ENCODE assay signal across 9 cellular contexts in the genomic region with DNA sequence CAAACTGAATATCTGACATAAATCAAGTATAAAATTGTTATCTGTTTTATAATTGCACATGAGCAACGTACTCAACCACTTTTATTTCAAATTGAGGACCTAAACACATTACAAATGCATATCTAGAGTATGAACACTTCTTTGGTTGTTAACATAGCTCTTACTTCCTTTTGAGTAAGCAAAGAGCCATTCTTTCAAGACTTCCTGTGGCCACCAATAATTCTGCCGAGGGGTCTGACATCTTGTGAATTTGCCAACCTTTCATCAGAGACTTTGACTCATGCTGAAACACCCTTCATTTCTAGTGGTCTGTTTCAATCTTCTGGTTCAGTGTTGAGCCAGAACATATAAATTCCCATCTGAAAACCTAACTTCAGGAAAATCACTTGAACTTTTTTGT. TPM values are rescaled to one million over a fixed set of nuclear protein-coding genes. Genes with fewer than 3 reads are reported as not detected.
DNase-seq lines count a peak whose midpoint lies in the region; ATAC-seq, FAIRE-seq and TF ChIP-seq lines count a peak whose summit lies in the region.
"Had no signal": no experiment of that assay in that cellular context is flagged by ENCODE, and none has a peak within 500 bp of the region (broad histone marks: within the 10 kb centered on the region; RNA-seq: fewer than 3 reads in every experiment).

No MANE protein-coding gene starts in this region.

- no peaks in the 10 kb centered on the region for H3K36me3 Mint-ChIP-seq in stimulated activated memory B cell treated with anti-CD40 and anti-IgM and Interleukin-4, amounts not matched to agents 10 μg/mL and 1 μg/mL and 100 μg/mL, for 72 hours

- ATAC-seq in GM19023 (IDR thresholded peaks at IDR 0.05; ENCODE audit: unreplicated experiment) (peak; percentile 53), HG03354 (IDR thresholded peaks at IDR 0.05; ENCODE audit: poor library complexity, severe bottlenecking, unreplicated experiment) (peak; percentile 67)
- peak; percentile 73 for ATAC-seq in stimulated activated memory B cell treated with anti-CD40 and anti-IgM and Interleukin-4, amounts not matched to agents 10 μg/mL and 1 μg/mL and 100 μg/mL, for 72 hours

- H3K27me3 ChIP-seq in bronchial epithelial cell (ENCODE audit: control insufficient read depth, insufficient read depth, low read length) (no peaks in the 10 kb centered on the region), spleen (replicated peaks in 1 of 7) (no peaks in the 10 kb centered on the region)

- H3K4me3 ChIP-seq in bronchial epithelial cell (ENCODE audit: low read depth, low read length) (no peak overlapping the region), spleen (no peak overlapping the region)

- TF ChIP-seq POLR2A in spleen (IDR thresholded peaks at IDR 0.05), result no peak

- peak overlapping the region in 3 of 8 donors; percentile 37 to 55 (median 41) for H3K27ac ChIP-seq in spleen

- FAIRE-seq in bronchial epithelial cell (lab: Jason Lieb, UNC), result no peak

- H3K36me3 ChIP-seq in bronchial epithelial cell (ENCODE audit: control insufficient read depth, insufficient read depth, low read length) (no peaks in the 10 kb centered on the region), spleen (no peaks in the 10 kb centered on the region)

- peak overlapping the region; percentile 64 for H3K27ac Mint-ChIP-seq in stimulated activated memory B cell treated with anti-CD40 and anti-IgM and Interleukin-4, amounts not matched to agents 10 μg/mL and 1 μg/mL and 100 μg/mL, for 72 hours

- TF ChIP-seq CTCF in bronchial epithelial cell (IDR thresholded peaks at IDR 0.05; ENCODE audit: insufficient read depth, low read length, severe bottlenecking) (no peak), spleen (IDR thresholded peaks at IDR 0.05 in 8 of 11, conservative IDR thresholded peaks at IDR 0.05 in 3 of 11) (no peak)

- DNase-seq in bronchial epithelial cell (ENCODE audit: low read depth) (peak; percentile 87), spleen (no peak), medulla oblongata (ENCODE audit: extremely low spot score) (no peak)
- DNase-seq in effector CD8-positive, alpha-beta T cell (lab: John Stamatoyannopoulos, UW), result no peak
- DNase-seq: mesendoderm, OCI-M1 had no signal

- H3K4me3 Mint-ChIP-seq in stimulated activated memory B cell treated with anti-CD40 and anti-IgM and Interleukin-4, amounts not matched to agents 10 μg/mL and 1 μg/mL and 100 μg/mL, for 72 hours, result no peak overlapping the region

- intact Hi-C loops in spleen (cut with DNase I; ENCODE audit: low total_unique reads), result no loop called here

- peaks cover 55% of the 10 kb centered on the region for H3K4me1 Mint-ChIP-seq in stimulated activated memory B cell treated with anti-CD40 and anti-IgM and Interleukin-4, amounts not matched to agents 10 μg/mL and 1 μg/mL and 100 μg/mL, for 72 hours

- no peaks in the 10 kb centered on the region for H3K9me3 Mint-ChIP-seq in stimulated activated memory B cell treated with anti-CD40 and anti-IgM and Interleukin-4, amounts not matched to agents 10 μg/mL and 1 μg/mL and 100 μg/mL, for 72 hours

- peaks cover 0 to 4% (median 0%) of the 10 kb centered on the region in 8 donors for H3K9me3 ChIP-seq in spleen

- no peaks in the 10 kb centered on the region for H3K27me3 Mint-ChIP-seq in stimulated activated memory B cell treated with anti-CD40 and anti-IgM and Interleukin-4, amounts not matched to agents 10 μg/mL and 1 μg/mL and 100 μg/mL, for 72 hours

- peaks cover 0 to 20% (median 7%) of the 10 kb centered on the region in 6 donors for H3K4me1 ChIP-seq in spleen

- WGBS in spleen, 5 donors, result 23 to 43% (median 31%) methylated on average over 2 of the region's 2 CpGs

RNA-seq across cellular contexts. Expression of a gene that starts 59.4 kb away (rescaled TPM):
- total RNA-seq in bronchial epithelial cell (7.3 and 8.7 TPM in 2 replicates), spleen (100 to 1,000 TPM in 1 of 7 donors, 10 to 100 TPM in 6; 48.2 to 109 (median 73.5) TPM)
- polyA plus RNA-seq in spleen, result 1 to 10 TPM; 6.6 to 8.9 (median 7.3) TPM
